21 cellular contexts compared by ENCODE assay signal in the genomic region with DNA sequence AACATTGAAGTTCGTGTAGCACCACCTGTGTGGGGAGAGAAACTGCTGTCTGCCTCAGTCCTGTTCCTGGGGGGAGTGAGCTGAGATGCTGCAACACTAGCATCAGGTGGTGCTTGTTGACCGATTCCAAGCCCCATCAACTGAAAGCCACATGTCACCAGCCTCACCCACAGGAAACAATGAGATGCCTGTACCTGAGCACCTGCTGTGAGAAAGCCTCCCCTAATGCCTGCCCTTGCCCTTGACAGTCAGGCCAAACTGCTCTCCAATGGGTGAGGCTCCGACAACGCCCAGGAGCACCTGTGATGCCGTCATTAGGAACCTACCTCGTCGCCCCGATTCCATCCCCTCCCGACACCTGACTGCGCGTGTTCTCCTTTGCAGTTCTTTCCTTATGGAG.
A peak's percentile ranks its signal among the peaks of the same experiment; 100 is the strongest.
DNase-seq lines count a peak whose midpoint lies in the region; ATAC-seq and TF ChIP-seq lines count a peak whose summit lies in the region.
"Had no signal": no experiment of that assay in that cellular context is flagged by ENCODE, and none has a peak within 500 bp of the region (broad histone marks: within the 10 kb centered on the region; RNA-seq: fewer than 3 reads in every experiment).

No MANE protein-coding gene starts in this region.

- peaks cover 11% of the 10 kb centered on the region for H3K4me1 ChIP-seq in colonic mucosa
- H3K4me1 ChIP-seq in mucosa of rectum (ENCODE audit: control insufficient read depth in 2 of 2, insufficient read depth in 2 of 2, low read length in 2 of 2), result peaks cover 0 to 24% of the 10 kb centered on the region in 2 donors
- H3K4me1 ChIP-seq: HAP-1 had no signal

- H3K36me3 ChIP-seq in colonic mucosa (no peaks in the 10 kb centered on the region), mucosa of rectum (ENCODE audit: control insufficient read depth in 2 of 2, insufficient read depth in 2 of 2, low read length in 2 of 2) (peaks cover 0 to 3% of the 10 kb centered on the region in 2 donors)
- H3K36me3 ChIP-seq: BLaER1, HAP-1, SJSA1 had no signal

- peak overlapping the region; percentile 20 for H3K27ac ChIP-seq in colonic mucosa
- peak overlapping the region; percentile 44 to 53 for H3K27ac ChIP-seq in mucosa of rectum (ENCODE audit: low read depth in 2 of 2, low read length in 2 of 2)
- no peak overlapping the region for H3K27ac ChIP-seq in coronary artery
- H3K27ac ChIP-seq: BLaER1, HL-60, SJSA1 had no signal

- intact Hi-C loops in colonic mucosa (cut with DNase I), result no loop called here

- ATAC-seq in stimulated activated naive CD8-positive, alpha-beta T cell treated with anti-CD3 and anti-CD28 coated beads, Interleukin-15, amount 100 ng/mL, for 72 hours, result peak; percentile 8
- no peak for ATAC-seq in stimulated activated naive CD8-positive, alpha-beta T cell treated with anti-CD3 and anti-CD28 coated beads, Interleukin-15, Interleukin-2, amounts not matched to agents 100 U/mL and 50 U/mL, for 24 hours
- ATAC-seq in HG03457 (IDR thresholded peaks at IDR 0.05; ENCODE audit: unreplicated experiment), result no peak
- ATAC-seq: GM12878 had no signal

- no peaks in the 10 kb centered on the region for H3K27me3 Mint-ChIP-seq in stimulated activated naive CD8-positive, alpha-beta T cell treated with anti-CD3 and anti-CD28 coated beads, Interleukin-15, amount 100 ng/mL, for 72 hours
- H3K27me3 Mint-ChIP-seq: CD4-positive, alpha-beta memory T cell had no signal

- no peak overlapping the region for H3K4me3 Mint-ChIP-seq in stimulated activated naive CD8-positive, alpha-beta T cell treated with anti-CD3 and anti-CD28 coated beads, Interleukin-15, amount 100 ng/mL, for 72 hours
- H3K4me3 Mint-ChIP-seq: CD4-positive, alpha-beta memory T cell; HFFc6 had no signal

- H3K9me3 ChIP-seq in colonic mucosa (no peaks in the 10 kb centered on the region), mucosa of rectum (ENCODE audit: control insufficient read depth in 2 of 2, low read length in 2 of 2) (no peaks in the 10 kb centered on the region)
- H3K9me3 ChIP-seq: BLaER1, HAP-1, SJSA1 had no signal

- no peaks in the 10 kb centered on the region for H3K27me3 ChIP-seq in colonic mucosa
- no peaks in the 10 kb centered on the region for H3K27me3 ChIP-seq in mucosa of rectum (ENCODE audit: control insufficient read depth in 2 of 2, insufficient read depth in 2 of 2, low read length in 2 of 2)
- H3K27me3 ChIP-seq: BLaER1, SJSA1 had no signal

- H3K4me3 ChIP-seq in colonic mucosa (no peak overlapping the region), mucosa of rectum (ENCODE audit: low read length in 2 of 2) (no peak overlapping the region), coronary artery (no peak overlapping the region)
- H3K4me3 ChIP-seq: BLaER1, GM12878, HAP-1, SJSA1 had no signal

- no peaks in the 10 kb centered on the region for H3K4me1 Mint-ChIP-seq in stimulated activated naive CD8-positive, alpha-beta T cell treated with anti-CD3 and anti-CD28 coated beads, Interleukin-15, amount 100 ng/mL, for 72 hours
- H3K4me1 Mint-ChIP-seq: CD4-positive, alpha-beta memory T cell had no signal

- DNase-seq in stimulated activated naive CD8-positive, alpha-beta T cell treated with anti-CD3 and anti-CD28 coated beads, Interleukin-15, amount 100 ng/mL, for 72 hours, result no peak
- no peak for DNase-seq in stimulated activated naive CD8-positive, alpha-beta T cell treated with anti-CD3 and anti-CD28 coated beads, Interleukin-15, Interleukin-2, amounts not matched to agents 100 U/mL and 50 U/mL, for 24 hours
- DNase-seq in colonic mucosa, result peak; percentile 70
- no peak for DNase-seq in coronary artery (ENCODE audit: low spot score)
- DNase-seq in Kasumi-1 (lab: John Stamatoyannopoulos, UW), result no peak
- DNase-seq: CD4-positive, alpha-beta memory T cell; COR-L47; GOT3; HFFc6; NCI-H2029; NCI-H446; NCI-H524 treated with DMSO at 0.1 percent for 48 hours; Right ventricle myocardium superior; RPMI8226 had no signal

- H3K27ac Mint-ChIP-seq in stimulated activated naive CD8-positive, alpha-beta T cell treated with anti-CD3 and anti-CD28 coated beads, Interleukin-15, amount 100 ng/mL, for 72 hours, result no peak overlapping the region
- H3K27ac Mint-ChIP-seq: HFFc6 had no signal

- TF ChIP-seq CTCF in colonic mucosa (IDR thresholded peaks at IDR 0.05), result no peak
- no peak for TF ChIP-seq CTCF in coronary artery (IDR thresholded peaks at IDR 0.05)

- H3K9ac ChIP-seq in colonic mucosa (ENCODE audit: low read depth in 2 of 2, low read length in 2 of 2) (no peak overlapping the region), mucosa of rectum (ENCODE audit: low read depth in 1 of 2, low read length in 2 of 2) (no peak overlapping the region)
- H3K9ac ChIP-seq: BLaER1 had no signal

- H3K9me3 Mint-ChIP-seq in stimulated activated naive CD8-positive, alpha-beta T cell treated with anti-CD3 and anti-CD28 coated beads, Interleukin-15, amount 100 ng/mL, for 72 hours, result no peaks in the 10 kb centered on the region
- H3K9me3 Mint-ChIP-seq: CD4-positive, alpha-beta memory T cell; HFFc6 had no signal

Comparison
In these comparisons a context has a peak if more than half of its experiments do, and no peak if none do; other contexts are left out.
1. H3K27ac ChIP-seq: peak in colonic mucosa (single experiment) and mucosa of rectum (2 of 2); none in coronary artery (0 of 2).